Comparison of ENCODE assay signal across 16 cellular contexts in genomic region chr20:18166241-18166881, GRCh38. TPM values are rescaled to one million over a fixed set of nuclear protein-coding genes. Genes with fewer than 3 reads are reported as not detected.
DNase-seq lines count a peak whose midpoint lies in the region; ATAC-seq and TF ChIP-seq lines count a peak whose summit lies in the region.
"Had no signal": no experiment of that assay in that cellular context is flagged by ENCODE, and none has a peak within 500 bp of the region (broad histone marks: within the 10 kb centered on the region; RNA-seq: fewer than 3 reads in every experiment).

No MANE protein-coding gene starts in this region.

- H3K36me3 Mint-ChIP-seq in CD8-positive, alpha-beta T cell: peaks cover 80% of the 10 kb centered on the region
- H3K36me3 Mint-ChIP-seq in neural progenitor cell: peaks cover 39% of the 10 kb centered on the region
- no peaks in the 10 kb centered on the region for H3K36me3 Mint-ChIP-seq in Calu3 (ENCODE audit: insufficient read depth, unreplicated experiment)

- intact Hi-C loops in CD8-positive, alpha-beta T cell (cut with DNase I, micrococcal nuclease): no loop called here
- intact Hi-C loops in colonic mucosa (cut with DNase I): no loop called here
- intact Hi-C loops in Calu3 (cut with micrococcal nuclease; ENCODE audit: unreplicated experiment): no loop called here

- POLR2A ChIA-PET in CD8-positive, alpha-beta T cell (lab: Charles Lee): no interaction called here

- H3K27ac Mint-ChIP-seq in CD8-positive, alpha-beta T cell: peak overlapping the region; percentile 65
- H3K27ac Mint-ChIP-seq in neural progenitor cell: no peak overlapping the region
- no peak overlapping the region for H3K27ac Mint-ChIP-seq in Calu3 (ENCODE audit: unreplicated experiment)

- H3K9ac ChIP-seq in colonic mucosa (ENCODE audit: low read depth in 2 of 2, low read length in 2 of 2): no peak overlapping the region
- H3K9ac ChIP-seq in neural progenitor cell: no peak overlapping the region

- H3K27me3 Mint-ChIP-seq in CD8-positive, alpha-beta T cell (ENCODE audit: low read depth): no peaks in the 10 kb centered on the region
- no peaks in the 10 kb centered on the region for H3K27me3 Mint-ChIP-seq in neural progenitor cell (ENCODE audit: insufficient read depth, low read depth)
- H3K27me3 Mint-ChIP-seq in Calu3 (ENCODE audit: unreplicated experiment): no peaks in the 10 kb centered on the region

- CTCF ChIA-PET in CD8-positive, alpha-beta T cell (lab: Charles Lee): no interaction called here
- CTCF ChIA-PET in Calu3 (lab: Charles Lee): no interaction called here

- H3K9me3 Mint-ChIP-seq in CD8-positive, alpha-beta T cell: no peaks in the 10 kb centered on the region
- H3K9me3 Mint-ChIP-seq in neural progenitor cell (no peaks in the 10 kb centered on the region), Calu3 (ENCODE audit: low read depth, unreplicated experiment) (no peaks in the 10 kb centered on the region)

- H3K27me3 ChIP-seq in CD8-positive, alpha-beta T cell (ENCODE audit: insufficient read depth, low read length): no peaks in the 10 kb centered on the region
- H3K27me3 ChIP-seq in colonic mucosa (no peaks in the 10 kb centered on the region), neural progenitor cell (no peaks in the 10 kb centered on the region), brain microvascular endothelial cell (replicated peaks) (no peaks in the 10 kb centered on the region)
- H3K27me3 ChIP-seq: cardiac muscle cell, ovary, testis had no signal

- BruUV-seq in Calu3 (replicated peaks; lab: Mats Ljungman, UMichigan): no TSS peak

- no peak overlapping the region for H3K4me3 Mint-ChIP-seq in CD8-positive, alpha-beta T cell
- no peak overlapping the region for H3K4me3 Mint-ChIP-seq in neural progenitor cell
- H3K4me3 Mint-ChIP-seq in Calu3 (ENCODE audit: low read depth, unreplicated experiment): no peak overlapping the region

- TF ChIP-seq CTCF in CD8-positive, alpha-beta T cell (IDR thresholded peaks at IDR 0.05): no peak
- TF ChIP-seq CTCF in LNCaP clone FGC (IDR thresholded peaks at IDR 0.05; ENCODE audit: control insufficient read depth, extremely low read depth, insufficient read depth): no peak
- TF ChIP-seq CTCF in colonic mucosa (IDR thresholded peaks at IDR 0.05): no peak
- no peak for TF ChIP-seq CTCF in neural progenitor cell (IDR thresholded peaks at IDR 0.05)
- TF ChIP-seq CTCF in Calu3 (IDR thresholded peaks at IDR 0.05; ENCODE audit: unreplicated experiment): no peak
- no peak for TF ChIP-seq CTCF in brain microvascular endothelial cell (IDR thresholded peaks at IDR 0.05; ENCODE audit: low read depth, low read length, missing control alignments)

- H2AFZ ChIP-seq in neural progenitor cell (replicated peaks): no peak overlapping the region

- peak overlapping the region; percentile 33 for H3K4me2 ChIP-seq in neural progenitor cell

- H3K36me3 ChIP-seq in CD8-positive, alpha-beta T cell (ENCODE audit: insufficient read depth, low read length): peaks cover 13% of the 10 kb centered on the region
- H3K36me3 ChIP-seq in colonic mucosa (no peaks in the 10 kb centered on the region), neural progenitor cell (peaks cover 9% of the 10 kb centered on the region), brain microvascular endothelial cell (replicated peaks) (peaks cover 7% of the 10 kb centered on the region)
- H3K36me3 ChIP-seq: ovary had no signal

- in situ Hi-C loops in brain microvascular endothelial cell (cut with HindIII; ENCODE audit: low pct_ligation_motif_present, low sequenced_read_pairs): no loop called here

- no peak overlapping the region for H3K4me3 ChIP-seq in CD8-positive, alpha-beta T cell (ENCODE audit: low read depth, low read length)
- H3K4me3 ChIP-seq in LNCaP clone FGC (ENCODE audit: low read depth, low read length) (no peak overlapping the region), colonic mucosa (no peak overlapping the region), neural progenitor cell (no peak overlapping the region), brain microvascular endothelial cell (ENCODE audit: low read depth, low read length) (no peak overlapping the region)
- H3K4me3 ChIP-seq: cardiac muscle cell, ovary, testis had no signal

- H3F3A ChIP-seq in neural progenitor cell (ENCODE audit: low read depth): peaks cover 5% of the 10 kb centered on the region

- H3K4me1 Mint-ChIP-seq in CD8-positive, alpha-beta T cell (ENCODE audit: low read depth): peaks cover 57% of the 10 kb centered on the region
- peaks cover 14% of the 10 kb centered on the region for H3K4me1 Mint-ChIP-seq in neural progenitor cell
- H3K4me1 Mint-ChIP-seq in Calu3 (ENCODE audit: low read depth, unreplicated experiment): no peaks in the 10 kb centered on the region

- no peak for DNase-seq in CD8-positive, alpha-beta T cell
- DNase-seq in LNCaP clone FGC (ENCODE audit: low read depth) (peak; percentile 28), colonic mucosa (peak; percentile 65), neural progenitor cell (ENCODE audit: low spot score) (no peak), Calu3 (no peak), brain microvascular endothelial cell (no peak)
- DNase-seq: activated CD4-positive, CD25-positive, alpha-beta regulatory T cell; DMS79 treated with DMSO at 0.1 percent for 48 hours; hypothalamus; left cardiac atrium; NCI-H1048; ovary; stimulated activated CD4-positive, alpha-beta T cell treated with anti-CD3 and anti-CD28 coated beads, Interleukin-4, amount 100 ng/mL, for 4 hours; testis had no signal

- no peak overlapping the region for H3K27ac ChIP-seq in CD8-positive, alpha-beta T cell (ENCODE audit: low read depth, low read length)
- H3K27ac ChIP-seq in colonic mucosa: peak overlapping the region; percentile 28
- H3K27ac ChIP-seq in neural progenitor cell: peak overlapping the region; percentile 55
- H3K27ac ChIP-seq in brain microvascular endothelial cell: no peak overlapping the region
- H3K27ac ChIP-seq: cardiac muscle cell, ovary, testis had no signal

- no peak for ATAC-seq in CD8-positive, alpha-beta T cell
- no peak for ATAC-seq in HG03469 (IDR thresholded peaks at IDR 0.05; ENCODE audit: unreplicated experiment)
- ATAC-seq: left cardiac atrium had no signal

- peaks cover 11% of the 10 kb centered on the region for H4K20me1 ChIP-seq in neural progenitor cell (ENCODE audit: low read depth)

- peaks cover 15% of the 10 kb centered on the region for H3K4me1 ChIP-seq in CD8-positive, alpha-beta T cell (ENCODE audit: insufficient read depth, low read length)
- H3K4me1 ChIP-seq in colonic mucosa: peaks cover 13% of the 10 kb centered on the region
- peaks cover 27% of the 10 kb centered on the region for H3K4me1 ChIP-seq in neural progenitor cell
- H3K4me1 ChIP-seq: testis had no signal

- H3K9me3 ChIP-seq in CD8-positive, alpha-beta T cell (ENCODE audit: low read length): no peaks in the 10 kb centered on the region
- H3K9me3 ChIP-seq in colonic mucosa (no peaks in the 10 kb centered on the region), neural progenitor cell (ENCODE audit: low read depth) (no peaks in the 10 kb centered on the region)
- H3K9me3 ChIP-seq: ovary, testis had no signal

- H3K79me2 ChIP-seq in neural progenitor cell (ENCODE audit: low read depth): peaks cover 61% of the 10 kb centered on the region

RNA-seq across cellular contexts. Expression of gene KAT14, which starts 28.7 kb away (rescaled TPM):
- 1 to 10 TPM; 7.8 to 8.4 TPM for total RNA-seq in CD8-positive, alpha-beta T cell
- 10 to 100 TPM; 13.1 to 13.4 TPM for total RNA-seq in colonic mucosa
- total RNA-seq in neural progenitor cell (ENCODE audit: low replicate concordance): 28.5 and 29.9 TPM in 2 replicates
- 3.1 and 4.4 TPM in 2 replicates for total RNA-seq in Calu3 (2022)

RNA-seq across cellular contexts. Expression of gene PET117, which starts 28.7 kb away (rescaled TPM):
- total RNA-seq in CD8-positive, alpha-beta T cell: 10 to 100 TPM; 15.3 to 17.3 TPM
- total RNA-seq in colonic mucosa (10 to 100 TPM; 16.2 to 17.5 TPM), neural progenitor cell (ENCODE audit: low replicate concordance) (24.9 and 58.3 TPM in 2 replicates), Calu3 (2022) (5.2 and 6.0 TPM in 2 replicates)

Comparison
In these comparisons a context has a peak if more than half of its experiments do, and no peak if none do; other contexts are left out.
1. DNase-seq: peak in LNCaP clone FGC (single experiment) and colonic mucosa (single experiment); none in CD8-positive, alpha-beta T cell (0 of 7), neural progenitor cell (single experiment), Calu3 (single experiment) and brain microvascular endothelial cell (single experiment).
2. H3K27ac ChIP-seq: peak in colonic mucosa (single experiment) and neural progenitor cell (single experiment); none in CD8-positive, alpha-beta T cell (single experiment) and brain microvascular endothelial cell (single experiment).